Comparison of ENCODE assay signal across 16 cellular contexts in the genomic region with DNA sequence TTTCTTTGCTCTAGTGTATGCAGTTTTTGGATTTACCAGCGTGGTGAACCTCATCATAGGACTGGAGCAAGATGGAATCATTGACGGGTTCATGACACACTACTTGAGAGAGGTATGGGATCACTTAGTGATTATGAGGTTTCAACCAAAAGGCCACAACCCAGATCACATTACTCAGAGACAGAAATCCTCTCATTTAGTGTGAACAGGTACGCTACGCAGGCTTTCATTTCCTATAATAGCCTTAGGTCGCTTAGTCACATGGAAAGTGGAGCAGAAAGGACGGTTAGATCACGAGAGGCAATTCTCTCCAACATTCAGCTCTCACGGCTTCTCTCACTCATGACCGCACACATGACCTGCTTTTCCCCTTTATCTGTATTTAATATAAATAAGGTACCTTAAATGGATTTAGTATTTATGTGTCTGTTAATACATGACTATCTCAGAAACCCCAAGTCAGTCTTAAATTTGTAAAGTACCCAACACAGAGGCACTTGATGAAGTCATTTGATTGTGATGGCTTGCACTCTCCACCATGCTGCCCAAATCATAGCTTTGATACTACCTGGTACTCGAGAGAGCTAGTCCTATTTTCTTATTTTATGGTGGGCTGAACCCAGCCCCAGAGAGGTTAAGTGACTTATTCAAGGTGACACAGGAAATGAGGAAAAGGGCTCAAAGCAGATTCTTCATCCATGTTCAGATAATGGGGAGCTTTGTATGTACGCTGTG. TPM values are rescaled to one million over a fixed set of nuclear protein-coding genes. Genes with fewer than 3 reads are reported as not detected.
DNase-seq lines count a peak whose midpoint lies in the region; ATAC-seq and TF ChIP-seq lines count a peak whose summit lies in the region.
"Had no signal": no experiment of that assay in that cellular context is flagged by ENCODE, and none has a peak within 500 bp of the region (broad histone marks: within the 10 kb centered on the region; RNA-seq: fewer than 3 reads in every experiment).

No MANE protein-coding gene starts in this region.

- no peaks in the 10 kb centered on the region for H3K36me3 Mint-ChIP-seq in activated CD4-positive, alpha-beta T cell treated with anti-CD3 and anti-CD28 coated beads for 36 hours (ENCODE audit: low read depth)
- no peaks in the 10 kb centered on the region for H3K36me3 Mint-ChIP-seq in endodermal cell (ENCODE audit: low read depth)
- H3K36me3 Mint-ChIP-seq: CD8-positive, alpha-beta memory T cell had no signal

- no peak for DNase-seq in activated CD4-positive, alpha-beta T cell treated with anti-CD3 and anti-CD28 coated beads for 36 hours
- DNase-seq in activated CD4-positive, alpha-beta T cell treated with anti-CD3 and anti-CD28 coated beads, Interleukin-2, amount 50 U/mL, for 4 hours: no peak
- peak; percentile 8 for DNase-seq in kidney tubule cell (ENCODE audit: low spot score)
- DNase-seq in NCI-H1694 (lab: John Stamatoyannopoulos, UW): no peak
- DNase-seq in pons (ENCODE audit: low spot score): no peak
- no peak for DNase-seq in endodermal cell
- DNase-seq: body of pancreas; CD8-positive, alpha-beta memory T cell; NCI-H1092 treated with DMSO at 0.1 percent for 48 hours; NCI-H446; nucleus accumbens; small intestine had no signal

- no peak overlapping the region for H3K27ac ChIP-seq in endodermal cell (ENCODE audit: low read depth, low read length)
- H3K27ac ChIP-seq: 22Rv1, body of pancreas had no signal

- WGBS in endodermal cell (ENCODE audit: insufficient coverage in 1 of 2, insufficient read length in 1 of 2), 2 experiments: 94 to 99% methylated on average over 4 to 9 of the region's 11 CpGs

- no peaks in the 10 kb centered on the region for H3K36me3 ChIP-seq in endodermal cell (ENCODE audit: control insufficient read depth, insufficient read depth, low read length)

- no peaks in the 10 kb centered on the region for H3K27me3 ChIP-seq in endodermal cell (ENCODE audit: control insufficient read depth, insufficient read depth, low read length, poor library complexity, severe bottlenecking)
- H3K27me3 ChIP-seq: body of pancreas had no signal

- intact Hi-C loops in activated CD4-positive, alpha-beta T cell treated with anti-CD3 and anti-CD28 coated beads for 36 hours (cut with DNase I, micrococcal nuclease): no loop called here

- H3K27me3 Mint-ChIP-seq in activated CD4-positive, alpha-beta T cell treated with anti-CD3 and anti-CD28 coated beads for 36 hours: peaks cover 6% of the 10 kb centered on the region
- peaks cover 2% of the 10 kb centered on the region for H3K27me3 Mint-ChIP-seq in endodermal cell (ENCODE audit: insufficient read depth)

- peak; percentile 89 for ATAC-seq in activated CD4-positive, alpha-beta T cell treated with anti-CD3 and anti-CD28 coated beads for 36 hours
- ATAC-seq in GM21447 (IDR thresholded peaks at IDR 0.05; ENCODE audit: unreplicated experiment) (peak; percentile 58), HG03095 (IDR thresholded peaks at IDR 0.05; ENCODE audit: unreplicated experiment) (peak; percentile 77)
- ATAC-seq: body of pancreas had no signal

- no peaks in the 10 kb centered on the region for H3K4me1 Mint-ChIP-seq in activated CD4-positive, alpha-beta T cell treated with anti-CD3 and anti-CD28 coated beads for 36 hours
- no peaks in the 10 kb centered on the region for H3K4me1 Mint-ChIP-seq in endodermal cell
- H3K4me1 Mint-ChIP-seq: CD8-positive, alpha-beta memory T cell had no signal

- no peaks in the 10 kb centered on the region for H3K9me3 ChIP-seq in endodermal cell (ENCODE audit: control insufficient read depth, low read length)
- H3K9me3 ChIP-seq: body of pancreas had no signal

- H3K4me3 ChIP-seq in endodermal cell (ENCODE audit: low read length): no peak overlapping the region
- H3K4me3 ChIP-seq: body of pancreas had no signal

- no peak overlapping the region for H3K9ac ChIP-seq in endodermal cell (ENCODE audit: extremely low read depth, low read length, poor library complexity, severe bottlenecking)

- no peak overlapping the region for H3K4me3 Mint-ChIP-seq in activated CD4-positive, alpha-beta T cell treated with anti-CD3 and anti-CD28 coated beads for 36 hours
- no peak overlapping the region for H3K4me3 Mint-ChIP-seq in endodermal cell
- H3K4me3 Mint-ChIP-seq: CD8-positive, alpha-beta memory T cell had no signal

- no peak for TF ChIP-seq CTCF in endodermal cell (conservative IDR thresholded peaks at IDR 0.05)

- POLR2A ChIA-PET in activated CD4-positive, alpha-beta T cell treated with anti-CD3 and anti-CD28 coated beads for 36 hours (lab: Charles Lee): no interaction called here

- CTCF ChIA-PET in activated CD4-positive, alpha-beta T cell treated with anti-CD3 and anti-CD28 coated beads for 36 hours (lab: Charles Lee): interaction anchor here (0.7 kb wide), 1 partner anchor 132 kb away, joined by 3 read pairs; no protein-coding TSS in a partner anchor

- no peaks in the 10 kb centered on the region for H3K4me1 ChIP-seq in endodermal cell (ENCODE audit: control insufficient read depth, insufficient read depth, low read length)
- H3K4me1 ChIP-seq: body of pancreas had no signal

- H3K27ac Mint-ChIP-seq in activated CD4-positive, alpha-beta T cell treated with anti-CD3 and anti-CD28 coated beads for 36 hours: no peak overlapping the region
- no peak overlapping the region for H3K27ac Mint-ChIP-seq in endodermal cell
- H3K27ac Mint-ChIP-seq: activated T-helper 2 cell treated with anti-CD3 and anti-CD28 coated beads, Interferon-gamma antibody, Interleukin-2, Interleukin-4, amounts not matched to agents 10 μg/mL and 5 μg/mL and 100 μg/mL, durations not matched to agents 14 hours and 24 hours and 36 hours; CD8-positive, alpha-beta memory T cell had no signal

- H3K9me3 Mint-ChIP-seq in activated CD4-positive, alpha-beta T cell treated with anti-CD3 and anti-CD28 coated beads for 36 hours (ENCODE audit: low read depth): no peaks in the 10 kb centered on the region
- no peaks in the 10 kb centered on the region for H3K9me3 Mint-ChIP-seq in endodermal cell
- H3K9me3 Mint-ChIP-seq: activated T-helper 2 cell treated with anti-CD3 and anti-CD28 coated beads, Interferon-gamma antibody, Interleukin-2, Interleukin-4, amounts not matched to agents 10 μg/mL and 5 μg/mL and 100 μg/mL, durations not matched to agents 14 hours and 24 hours and 36 hours; CD8-positive, alpha-beta memory T cell had no signal

RNA-seq across cellular contexts. Expression of gene TM6SF1, which starts 8.6 kb away (rescaled TPM):
- total RNA-seq in activated CD4-positive, alpha-beta T cell treated with anti-CD3 and anti-CD28 coated beads for 36 hours: 1 to 10 TPM; 1.3 to 1.5 TPM
- total RNA-seq in endodermal cell: 1 to 10 TPM; 1.2 to 1.9 TPM
- polyA plus RNA-seq in endodermal cell (2013, experiment 1 of 2): 0.39 TPM
- polyA plus RNA-seq in endodermal cell (2013, experiment 2 of 2): 0.29 TPM

RNA-seq across cellular contexts. Expression of gene BTBD1, which starts 48.9 kb away (rescaled TPM):
- 10 to 100 TPM; 58.3 to 77.6 TPM for total RNA-seq in activated CD4-positive, alpha-beta T cell treated with anti-CD3 and anti-CD28 coated beads for 36 hours
- 10 to 100 TPM; 35.9 to 37.0 TPM for total RNA-seq in endodermal cell
- polyA plus RNA-seq in endodermal cell (2013, experiment 1 of 2): 37.5 TPM
- polyA plus RNA-seq in endodermal cell (2013, experiment 2 of 2): 38.6 TPM
